ENCODE assay signal across 8 cellular contexts in the genomic region with DNA sequence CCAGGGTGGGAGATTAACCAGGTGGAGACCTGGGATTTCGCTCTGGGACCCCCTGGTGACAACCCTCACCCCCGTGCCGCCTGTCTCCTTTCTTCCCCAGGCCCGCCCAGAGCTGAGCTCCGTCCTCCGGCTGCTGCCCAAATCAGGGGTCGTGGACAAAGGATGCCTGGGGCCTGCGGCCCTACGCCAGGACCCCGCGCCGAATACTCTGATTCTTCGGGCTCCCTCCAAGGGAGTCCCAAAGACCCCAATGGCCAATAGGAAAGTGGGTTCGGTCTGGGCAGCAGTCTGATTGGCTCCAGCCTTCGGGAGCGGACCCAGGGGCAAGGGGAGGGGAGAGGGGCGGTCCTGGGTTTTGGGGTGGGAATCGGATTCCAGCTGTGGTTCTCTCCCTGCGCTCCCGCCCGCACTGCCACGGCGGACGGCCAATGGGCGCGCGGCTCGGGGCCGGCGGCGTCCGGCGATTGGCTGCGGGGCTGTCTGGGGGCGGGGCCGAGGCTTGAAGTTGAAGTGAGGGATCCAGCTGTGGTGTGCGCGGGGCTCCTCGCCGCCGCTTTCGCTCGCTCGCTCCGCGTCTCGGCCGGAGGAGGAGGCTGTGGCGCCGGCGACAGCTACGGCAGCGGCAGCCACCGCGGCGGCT. TPM values are rescaled to one million over a fixed set of nuclear protein-coding genes. Genes with fewer than 3 reads are reported as not detected.
DNase-seq lines count a peak whose midpoint lies in the region; ATAC-seq lines count a peak whose summit lies in the region.

TSS of gene CACNA1G (plus strand) at position 531 of the 640 bp plus-strand sequence. CDS start 745 bp downstream, outside the sequence.

- H3K4me3 ChIP-seq in BLaER1 (peak within 1 kb of the TSS; percentile 68), mesenchymal stem cell (ENCODE audit: insufficient read depth in 1 of 2, low read depth in 1 of 2, low read length in 2 of 2) (peak within 1 kb of the TSS; percentile 69 to 76)

- no peaks in the 10 kb centered on the region for H3K36me3 ChIP-seq in BLaER1
- H3K36me3 ChIP-seq in mesenchymal stem cell (ENCODE audit: control insufficient read depth in 1 of 2, insufficient read depth in 2 of 2, low read depth in 1 of 2, low read length in 2 of 2), result peaks cover 11 to 20% of the 10 kb centered on the region in 2 experiments

- H2BK5ac ChIP-seq in mesenchymal stem cell (ENCODE audit: low read depth, low read length, poor library complexity, severe bottlenecking), result no peak within 1 kb of the TSS

- peaks cover 92% of the 10 kb centered on the region for H3K27me3 ChIP-seq in BLaER1
- H3K27me3 ChIP-seq in mesenchymal stem cell (ENCODE audit: control insufficient read depth in 1 of 2, insufficient read depth in 1 of 2, low read length in 2 of 2), result peaks cover 33 to 64% of the 10 kb centered on the region in 2 experiments

- no peak within 1 kb of the TSS for H2BK15ac ChIP-seq in mesenchymal stem cell (ENCODE audit: low read depth, poor library complexity, severe bottlenecking)

- peak; percentile 81 for DNase-seq in NCI-H526 treated with DMSO at 0.1 percent for 48 hours (lab: John Stamatoyannopoulos, UW)
- peak; percentile 89 for DNase-seq in activated CD4-positive, alpha-beta memory T cell treated with anti-CD3 and anti-CD28 coated beads, Interleukin-2, amount 10 ng/mL, durations not matched to agents 7 days and 5 days
- DNase-seq in effector CD4-positive, alpha-beta T cell, result peak; percentile 78
- DNase-seq in mesenchymal stem cell, result peak; percentile 86
- peak; percentile 76 to 77 (median 76) for DNase-seq in stimulated activated CD4-positive, alpha-beta T cell treated with anti-CD3 and anti-CD28 coated beads, TNF-alpha, amount 100 ng/mL, for 4 hours (ENCODE audit: low read depth in 3 of 3)

- H3K9me3 Mint-ChIP-seq in activated CD4-positive, alpha-beta memory T cell treated with anti-CD3 and anti-CD28 coated beads, Interleukin-2, amount 10 ng/mL, durations not matched to agents 7 days and 5 days, result no peaks in the 10 kb centered on the region

- H3K4ac ChIP-seq in mesenchymal stem cell (ENCODE audit: low read depth in 1 of 2, low read length in 2 of 2), result no peak within 1 kb of the TSS

- H3K36me3 Mint-ChIP-seq in activated CD4-positive, alpha-beta memory T cell treated with anti-CD3 and anti-CD28 coated beads, Interleukin-2, amount 10 ng/mL, durations not matched to agents 7 days and 5 days (ENCODE audit: low read depth), result no peaks in the 10 kb centered on the region

- H3K27me3 Mint-ChIP-seq in activated CD4-positive, alpha-beta memory T cell treated with anti-CD3 and anti-CD28 coated beads, Interleukin-2, amount 10 ng/mL, durations not matched to agents 7 days and 5 days, result peaks cover 68% of the 10 kb centered on the region

- no peak within 1 kb of the TSS for H2AK5ac ChIP-seq in mesenchymal stem cell (ENCODE audit: low read length, severe bottlenecking)

- H3K9ac ChIP-seq in BLaER1 (no peak within 1 kb of the TSS), mesenchymal stem cell (ENCODE audit: low read length) (peak within 1 kb of the TSS; percentile 62)

- H3K4me1 Mint-ChIP-seq in activated CD4-positive, alpha-beta memory T cell treated with anti-CD3 and anti-CD28 coated beads, Interleukin-2, amount 10 ng/mL, durations not matched to agents 7 days and 5 days, result peaks cover 18% of the 10 kb centered on the region

- no peak within 1 kb of the TSS for H4K91ac ChIP-seq in mesenchymal stem cell (ENCODE audit: low read length)

- H3K23ac ChIP-seq in mesenchymal stem cell (ENCODE audit: low read length in 2 of 2), result no peak within 1 kb of the TSS

- no peak within 1 kb of the TSS for H3K27ac ChIP-seq in BLaER1
- H3K27ac ChIP-seq in mesenchymal stem cell (ENCODE audit: low read length, poor library complexity, severe bottlenecking), result no peak within 1 kb of the TSS

- peaks cover 54% of the 10 kb centered on the region for H4K20me1 ChIP-seq in BLaER1

- peaks cover 30% of the 10 kb centered on the region for H3K4me1 ChIP-seq in BLaER1
- H3K4me1 ChIP-seq in mesenchymal stem cell (ENCODE audit: control insufficient read depth, insufficient read depth, low read depth, low read length), result peaks cover 33% of the 10 kb centered on the region

- no peak within 1 kb of the TSS for H2AFZ ChIP-seq in mesenchymal stem cell (ENCODE audit: low read depth, low read length)

- no peak within 1 kb of the TSS for H3K18ac ChIP-seq in mesenchymal stem cell (ENCODE audit: low read depth in 1 of 2, low read length in 2 of 2)

- H3K27ac Mint-ChIP-seq in activated CD4-positive, alpha-beta memory T cell treated with anti-CD3 and anti-CD28 coated beads, Interleukin-2, amount 10 ng/mL, durations not matched to agents 7 days and 5 days, result no peak within 1 kb of the TSS

- no peak within 1 kb of the TSS for H2BK12ac ChIP-seq in mesenchymal stem cell (ENCODE audit: low read length in 2 of 2)

- no peaks in the 10 kb centered on the region for H3K79me1 ChIP-seq in mesenchymal stem cell (replicated peaks; ENCODE audit: low read length, poor library complexity, severe bottlenecking)

- no peak within 1 kb of the TSS for H2BK120ac ChIP-seq in mesenchymal stem cell (ENCODE audit: low read depth, low read length)

- H3K4me3 Mint-ChIP-seq in activated CD4-positive, alpha-beta memory T cell treated with anti-CD3 and anti-CD28 coated beads, Interleukin-2, amount 10 ng/mL, durations not matched to agents 7 days and 5 days, result peak within 1 kb of the TSS; percentile 48

- WGBS in mesenchymal stem cell, result 2% methylated on average over 25 of the region's 56 CpGs

- CTCF ChIA-PET in activated CD4-positive, alpha-beta memory T cell treated with anti-CD3 and anti-CD28 coated beads, Interleukin-2, amount 10 ng/mL, durations not matched to agents 7 days and 5 days (lab: Charles Lee), result interaction anchor here (0.6 to 2.0 kb wide), 6 partner anchors 8 to 137 kb away, joined by 3 to 6 read pairs (median 4); no protein-coding TSS in a partner anchor

- H3K4me2 ChIP-seq in BLaER1 (peak within 1 kb of the TSS; percentile 98), mesenchymal stem cell (ENCODE audit: low read length, poor library complexity, severe bottlenecking) (peak within 1 kb of the TSS; percentile 76)

- no peaks in the 10 kb centered on the region for H3K9me3 ChIP-seq in BLaER1
- no peaks in the 10 kb centered on the region for H3K9me3 ChIP-seq in mesenchymal stem cell (ENCODE audit: control insufficient read depth, low read length)

- no peak within 1 kb of the TSS for H3K14ac ChIP-seq in mesenchymal stem cell (ENCODE audit: low read length in 2 of 2)

- POLR2A ChIA-PET in activated CD4-positive, alpha-beta memory T cell treated with anti-CD3 and anti-CD28 coated beads, Interleukin-2, amount 10 ng/mL, durations not matched to agents 7 days and 5 days (lab: Charles Lee), result interaction anchor here (0.9 to 1.7 kb wide), 2 partner anchors 9 to 18 kb away, joined by 3 to 5 read pairs; no protein-coding TSS in a partner anchor

- H4K8ac ChIP-seq in mesenchymal stem cell (ENCODE audit: low read length), result no peak within 1 kb of the TSS

- ATAC-seq in GM19324 (IDR thresholded peaks at IDR 0.05; ENCODE audit: low FRiP score, unreplicated experiment) (peak; percentile 84), HG03432 (IDR thresholded peaks at IDR 0.05; ENCODE audit: unreplicated experiment) (peak; percentile 93)

RNA-seq across cellular contexts. Expression of gene CACNA1G, which starts in this region (rescaled TPM):
- not detected for total RNA-seq in activated CD4-positive, alpha-beta memory T cell treated with anti-CD3 and anti-CD28 coated beads, Interleukin-2, amount 10 ng/mL, durations not matched to agents 7 days and 5 days
- 0.01 TPM for polyA plus RNA-seq in mesenchymal stem cell (2013, experiment 1 of 2)
- polyA plus RNA-seq in mesenchymal stem cell (2013, experiment 2 of 2), result 0.01 TPM

Comparison
In these comparisons a context has a peak if more than half of its experiments do, and no peak if none do; other contexts are left out.
1. Peak in DNase-seq in activated CD4-positive, alpha-beta memory T cell treated with anti-CD3 and anti-CD28 coated beads, Interleukin-2, amount 10 ng/mL, durations not matched to agents 7 days and 5 days; RNA of the gene not detected or under 1 TPM.